Comparison of ENCODE assay signal across 1 cellular context in genomic region chr1:6367381-6368007, GRCh38.
TF ChIP-seq lines count a peak whose summit lies in the region.

No MANE protein-coding gene starts in this region.

TF ChIP-seq in IMR-90, 13 proteins besides CTCF, POLR2A, EP300 and RAD21:
- no peak for TF ChIP-seq RCOR1 (IDR thresholded peaks at IDR 0.05; ENCODE audit: insufficient replicate concordance, low read length)
- no peak for TF ChIP-seq ELK1 (IDR thresholded peaks at IDR 0.05; ENCODE audit: borderline replicate concordance, low read depth, low read length)
- TF ChIP-seq USF2 (IDR thresholded peaks at IDR 0.05; ENCODE audit: low read depth, low read length) = no peak
- TF ChIP-seq RFX5 (IDR thresholded peaks at IDR 0.05; ENCODE audit: low read depth, low read length) = no peak
- no peak for TF ChIP-seq MAFK (IDR thresholded peaks at IDR 0.05; ENCODE audit: low read depth, low read length)
- TF ChIP-seq FOS (IDR thresholded peaks at IDR 0.05; ENCODE audit: low read depth, low read length) = no peak
- TF ChIP-seq MAZ (IDR thresholded peaks at IDR 0.05; ENCODE audit: borderline replicate concordance, low read depth, low read length) = no peak
- no peak for TF ChIP-seq NFE2L2 (IDR thresholded peaks at IDR 0.05; ENCODE audit: low read depth, low read length)
- no peak for TF ChIP-seq BHLHE40 (IDR thresholded peaks at IDR 0.05; ENCODE audit: low read depth, low read length)
- no peak for TF ChIP-seq CHD1 (IDR thresholded peaks at IDR 0.05; ENCODE audit: low read depth, low read length)
- TF ChIP-seq MXI1 (IDR thresholded peaks at IDR 0.05; ENCODE audit: borderline replicate concordance, low read depth, low read length) = no peak
- TF ChIP-seq SMC3 (IDR thresholded peaks at IDR 0.05; ENCODE audit: low read depth, low read length) = no peak
- no peak for TF ChIP-seq CEBPB (IDR thresholded peaks at IDR 0.05; ENCODE audit: low read depth, low read length)
TF ChIP-seq in IMR-90: peak in this region for 0.
